In the genomic region with DNA sequence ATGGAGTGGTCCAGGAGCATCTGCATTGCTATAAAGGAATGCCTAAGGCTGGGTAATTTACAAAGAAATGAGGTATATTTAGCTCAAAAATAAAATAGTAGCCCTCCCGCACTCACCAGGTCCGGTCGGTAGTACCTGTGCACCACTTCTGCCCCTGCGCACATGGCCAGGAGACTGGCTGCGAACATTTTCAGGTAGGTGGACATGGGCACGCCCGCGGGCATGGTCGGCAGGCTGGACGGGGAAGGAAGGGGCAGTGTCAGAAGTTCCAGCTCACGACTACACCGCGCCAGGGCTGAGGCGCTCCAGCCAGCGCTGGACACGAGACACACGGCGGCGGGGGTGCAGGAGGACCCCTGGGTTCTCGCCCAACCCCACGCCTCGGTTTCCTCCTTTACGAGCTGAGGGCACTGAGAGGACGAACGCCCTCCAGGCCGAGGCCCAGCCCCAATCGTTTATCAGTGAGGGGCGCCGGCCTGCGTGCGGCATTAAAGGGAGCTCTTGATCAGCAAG, we compare ENCODE assay signal across 8 cellular contexts. TPM values are rescaled to one million over a fixed set of nuclear protein-coding genes. Genes with fewer than 3 reads are reported as not detected.
DNase-seq lines count a peak whose midpoint lies in the region; ATAC-seq and TF ChIP-seq lines count a peak whose summit lies in the region.

No MANE protein-coding gene starts in this region.

- H3K4me3 ChIP-seq in SJCRH30 (peak overlapping the region; percentile 82), epithelial cell of proximal tubule (ENCODE audit: low read depth, low read length) (peak overlapping the region; percentile 81)

- peak overlapping the region; percentile 94 for H3K27ac ChIP-seq in SJCRH30

- no peak for DNase-seq in T-helper 2 cell treated with Interferon-gamma antibody and Interleukin-4, amounts not matched to agents 5 μg/mL and 100 μg/mL, for 36 hours (ENCODE audit: low spot score)
- no peak for DNase-seq in T-helper 2 cell
- no peak for DNase-seq in SJCRH30
- DNase-seq in epithelial cell of proximal tubule (ENCODE audit: low read depth) = no peak
- DNase-seq in NCI-H128 (lab: John Stamatoyannopoulos, UW; ENCODE audit: unreplicated experiment) = no peak
- DNase-seq in occipital lobe (lab: John Stamatoyannopoulos, UW) = no peak

- peaks cover 22% of the 10 kb centered on the region for H3K4me1 ChIP-seq in SJCRH30

- H3K9me3 ChIP-seq in SJCRH30 (replicated peaks) = no peaks in the 10 kb centered on the region

- H3K36me3 Mint-ChIP-seq in T-helper 2 cell treated with Interferon-gamma antibody and Interleukin-4, amounts not matched to agents 5 μg/mL and 100 μg/mL, for 36 hours (ENCODE audit: low read depth) = peaks cover 36% of the 10 kb centered on the region
- H3K36me3 Mint-ChIP-seq in nephron (ENCODE audit: low read depth) = peaks cover 31% of the 10 kb centered on the region

- H3K27me3 Mint-ChIP-seq in T-helper 2 cell treated with Interferon-gamma antibody and Interleukin-4, amounts not matched to agents 5 μg/mL and 100 μg/mL, for 36 hours (ENCODE audit: low read depth) = no peaks in the 10 kb centered on the region
- no peaks in the 10 kb centered on the region for H3K27me3 Mint-ChIP-seq in nephron (ENCODE audit: low read depth)

- H3K4me3 Mint-ChIP-seq in T-helper 2 cell treated with Interferon-gamma antibody and Interleukin-4, amounts not matched to agents 5 μg/mL and 100 μg/mL, for 36 hours = peak overlapping the region; percentile 96
- H3K4me3 Mint-ChIP-seq in nephron = peak overlapping the region; percentile 92 to 97 (median 93)

- peak overlapping the region; percentile 97 for H3K27ac Mint-ChIP-seq in T-helper 2 cell treated with Interferon-gamma antibody and Interleukin-4, amounts not matched to agents 5 μg/mL and 100 μg/mL, for 36 hours
- peak overlapping the region; percentile 97 to 100 (median 99) for H3K27ac Mint-ChIP-seq in nephron

- no peak for TF ChIP-seq CTCF in epithelial cell of proximal tubule (conservative IDR thresholded peaks at IDR 0.05; ENCODE audit: low read depth, low read length)
- no peak for TF ChIP-seq CTCF in nephron (IDR thresholded peaks at IDR 0.05; ENCODE audit: unreplicated experiment in 3 of 3)

- ATAC-seq in HG02884 (IDR thresholded peaks at IDR 0.05; ENCODE audit: unreplicated experiment) = peak; percentile 17

- H3K36me3 ChIP-seq in SJCRH30 = peaks cover 26% of the 10 kb centered on the region

- peaks cover 25% of the 10 kb centered on the region for H3K4me1 Mint-ChIP-seq in T-helper 2 cell treated with Interferon-gamma antibody and Interleukin-4, amounts not matched to agents 5 μg/mL and 100 μg/mL, for 36 hours (ENCODE audit: low read depth)
- peaks cover 41% of the 10 kb centered on the region for H3K4me1 Mint-ChIP-seq in nephron

- no peaks in the 10 kb centered on the region for H3K27me3 ChIP-seq in SJCRH30

- H3K9me3 Mint-ChIP-seq in T-helper 2 cell treated with Interferon-gamma antibody and Interleukin-4, amounts not matched to agents 5 μg/mL and 100 μg/mL, for 36 hours = no peaks in the 10 kb centered on the region
- H3K9me3 Mint-ChIP-seq in nephron = no peaks in the 10 kb centered on the region

RNA-seq across cellular contexts. Expression of a gene that starts 9.1 kb away (rescaled TPM):
- total RNA-seq in SJCRH30 (2014; rRNA removed; shearing (Covaris generic)) = 56.2 and 57.3 TPM in 2 replicates
- 18.9 and 29.4 TPM in 2 replicates for total RNA-seq in epithelial cell of proximal tubule
- 61.1 TPM for total RNA-seq in occipital lobe

RNA-seq across cellular contexts. Expression of a gene that starts 26.4 kb away (rescaled TPM):
- 396 and 423 TPM in 2 replicates for total RNA-seq in SJCRH30 (2014; rRNA removed; shearing (Covaris generic))
- total RNA-seq in epithelial cell of proximal tubule = 472 and 606 TPM in 2 replicates
- 131 TPM for total RNA-seq in occipital lobe
